11 cellular contexts compared by ENCODE assay signal in the genomic region with DNA sequence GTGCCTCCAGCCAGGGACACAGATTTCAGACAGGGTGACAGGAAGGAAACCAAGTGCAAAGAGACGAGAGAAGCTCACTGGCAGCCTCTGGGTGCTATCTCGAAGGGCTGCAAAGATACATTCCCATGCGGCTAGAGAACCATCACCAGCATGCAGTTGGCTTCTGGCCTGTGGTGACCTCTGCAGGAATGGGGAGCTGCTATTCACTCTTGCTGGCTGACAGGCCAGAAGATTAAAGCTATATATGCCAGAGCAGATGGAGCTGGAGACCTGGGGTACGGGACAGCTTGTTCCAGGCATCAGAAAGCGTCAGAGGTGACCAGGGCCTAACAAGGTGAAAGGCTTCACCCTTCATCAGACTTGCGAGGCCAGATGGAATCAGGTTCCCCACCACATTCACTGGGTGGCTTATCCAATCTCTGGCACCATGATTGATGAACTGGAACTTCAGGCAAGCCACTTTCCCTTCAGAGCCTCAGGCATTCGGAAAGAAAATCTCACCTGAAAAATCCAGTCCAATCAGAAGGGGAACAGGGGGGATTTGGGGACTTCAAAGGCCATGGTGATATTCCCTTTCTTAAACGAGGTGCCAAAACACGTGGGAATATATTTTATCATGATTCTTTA. TPM values are rescaled to one million over a fixed set of nuclear protein-coding genes. Genes with fewer than 3 reads are reported as not detected.
DNase-seq lines count a peak whose midpoint lies in the region; ATAC-seq and TF ChIP-seq lines count a peak whose summit lies in the region.
"Had no signal": no experiment of that assay in that cellular context is flagged by ENCODE, and none has a peak within 500 bp of the region (broad histone marks: within the 10 kb centered on the region; RNA-seq: fewer than 3 reads in every experiment).

No MANE protein-coding gene starts in this region.

- no peak for ATAC-seq in activated naive CD8-positive, alpha-beta T cell treated with anti-CD3 and anti-CD28 coated beads, Interleukin-2, amount 10 ng/mL, durations not matched to agents 7 days and 5 days (ENCODE audit: low read depth)
- no peak for ATAC-seq in CD8-positive, alpha-beta T cell
- no peak for ATAC-seq in stimulated activated effector memory CD8-positive, alpha-beta T cell treated with anti-CD3 and anti-CD28 coated beads, Interleukin-12 subunit alpha, Interleukin-12 subunit beta, amount 100 ng/mL, for 72 hours

- no peaks in the 10 kb centered on the region for H3K36me3 ChIP-seq in cardiac muscle cell
- peaks cover 5% of the 10 kb centered on the region for H3K36me3 ChIP-seq in CD8-positive, alpha-beta T cell (ENCODE audit: insufficient read depth, low read length)

- H3K4me3 Mint-ChIP-seq in activated naive CD8-positive, alpha-beta T cell treated with anti-CD3 and anti-CD28 coated beads, Interleukin-2, amount 10 ng/mL, durations not matched to agents 7 days and 5 days, result no peak overlapping the region
- no peak overlapping the region for H3K4me3 Mint-ChIP-seq in activated naive CD8-positive, alpha-beta T cell treated with anti-CD3 and anti-CD28 coated beads for 36 hours
- no peak overlapping the region for H3K4me3 Mint-ChIP-seq in neural crest cell
- no peak overlapping the region for H3K4me3 Mint-ChIP-seq in CD8-positive, alpha-beta T cell
- H3K4me3 Mint-ChIP-seq in stimulated activated effector memory CD8-positive, alpha-beta T cell treated with anti-CD3 and anti-CD28 coated beads, Interleukin-12 subunit alpha, Interleukin-12 subunit beta, amount 100 ng/mL, for 72 hours, result no peak overlapping the region
- no peak overlapping the region for H3K4me3 Mint-ChIP-seq in T-helper 2 cell treated with Interferon-gamma antibody and Interleukin-4, amounts not matched to agents 5 μg/mL and 100 μg/mL, for 36 hours

- H3K9me3 Mint-ChIP-seq in activated naive CD8-positive, alpha-beta T cell treated with anti-CD3 and anti-CD28 coated beads, Interleukin-2, amount 10 ng/mL, durations not matched to agents 7 days and 5 days, result no peaks in the 10 kb centered on the region
- H3K9me3 Mint-ChIP-seq in activated naive CD8-positive, alpha-beta T cell treated with anti-CD3 and anti-CD28 coated beads for 36 hours, result no peaks in the 10 kb centered on the region
- no peaks in the 10 kb centered on the region for H3K9me3 Mint-ChIP-seq in neural crest cell
- no peaks in the 10 kb centered on the region for H3K9me3 Mint-ChIP-seq in CD8-positive, alpha-beta T cell
- H3K9me3 Mint-ChIP-seq in stimulated activated effector memory CD8-positive, alpha-beta T cell treated with anti-CD3 and anti-CD28 coated beads, Interleukin-12 subunit alpha, Interleukin-12 subunit beta, amount 100 ng/mL, for 72 hours, result no peaks in the 10 kb centered on the region
- H3K9me3 Mint-ChIP-seq in T-helper 2 cell treated with Interferon-gamma antibody and Interleukin-4, amounts not matched to agents 5 μg/mL and 100 μg/mL, for 36 hours, result no peaks in the 10 kb centered on the region

- H3K4me1 Mint-ChIP-seq in activated naive CD8-positive, alpha-beta T cell treated with anti-CD3 and anti-CD28 coated beads, Interleukin-2, amount 10 ng/mL, durations not matched to agents 7 days and 5 days, result peaks cover 18% of the 10 kb centered on the region
- H3K4me1 Mint-ChIP-seq in activated naive CD8-positive, alpha-beta T cell treated with anti-CD3 and anti-CD28 coated beads for 36 hours, result peaks cover 11% of the 10 kb centered on the region
- peaks cover 12% of the 10 kb centered on the region for H3K4me1 Mint-ChIP-seq in neural crest cell
- H3K4me1 Mint-ChIP-seq in CD8-positive, alpha-beta T cell (ENCODE audit: low read depth), result peaks cover 13% of the 10 kb centered on the region
- peaks cover 24% of the 10 kb centered on the region for H3K4me1 Mint-ChIP-seq in stimulated activated effector memory CD8-positive, alpha-beta T cell treated with anti-CD3 and anti-CD28 coated beads, Interleukin-12 subunit alpha, Interleukin-12 subunit beta, amount 100 ng/mL, for 72 hours
- H3K4me1 Mint-ChIP-seq in T-helper 2 cell treated with Interferon-gamma antibody and Interleukin-4, amounts not matched to agents 5 μg/mL and 100 μg/mL, for 36 hours (ENCODE audit: low read depth), result peaks cover 24% of the 10 kb centered on the region

- H3K36me3 Mint-ChIP-seq in activated naive CD8-positive, alpha-beta T cell treated with anti-CD3 and anti-CD28 coated beads, Interleukin-2, amount 10 ng/mL, durations not matched to agents 7 days and 5 days, result peaks cover 6% of the 10 kb centered on the region
- peaks cover 11% of the 10 kb centered on the region for H3K36me3 Mint-ChIP-seq in activated naive CD8-positive, alpha-beta T cell treated with anti-CD3 and anti-CD28 coated beads for 36 hours
- H3K36me3 Mint-ChIP-seq in neural crest cell (ENCODE audit: low read depth), result peaks cover 8% of the 10 kb centered on the region
- H3K36me3 Mint-ChIP-seq in CD8-positive, alpha-beta T cell, result peaks cover 58% of the 10 kb centered on the region
- H3K36me3 Mint-ChIP-seq in stimulated activated effector memory CD8-positive, alpha-beta T cell treated with anti-CD3 and anti-CD28 coated beads, Interleukin-12 subunit alpha, Interleukin-12 subunit beta, amount 100 ng/mL, for 72 hours, result peaks cover 11% of the 10 kb centered on the region
- peaks cover 4% of the 10 kb centered on the region for H3K36me3 Mint-ChIP-seq in T-helper 2 cell treated with Interferon-gamma antibody and Interleukin-4, amounts not matched to agents 5 μg/mL and 100 μg/mL, for 36 hours (ENCODE audit: low read depth)

- intact Hi-C loops in CD8-positive, alpha-beta T cell (cut with DNase I, micrococcal nuclease), result no loop called here

- CTCF ChIA-PET in CD8-positive, alpha-beta T cell (lab: Charles Lee), result interaction anchor here (1.0 to 1.5 kb wide), 2 partner anchors 191 to 266 kb away, joined by 3 to 4 read pairs; no protein-coding TSS in a partner anchor

- no peaks in the 10 kb centered on the region for H3K27me3 Mint-ChIP-seq in activated naive CD8-positive, alpha-beta T cell treated with anti-CD3 and anti-CD28 coated beads, Interleukin-2, amount 10 ng/mL, durations not matched to agents 7 days and 5 days
- H3K27me3 Mint-ChIP-seq in activated naive CD8-positive, alpha-beta T cell treated with anti-CD3 and anti-CD28 coated beads for 36 hours, result no peaks in the 10 kb centered on the region
- no peaks in the 10 kb centered on the region for H3K27me3 Mint-ChIP-seq in neural crest cell (ENCODE audit: low read depth)
- H3K27me3 Mint-ChIP-seq in CD8-positive, alpha-beta T cell (ENCODE audit: low read depth), result no peaks in the 10 kb centered on the region
- no peaks in the 10 kb centered on the region for H3K27me3 Mint-ChIP-seq in T-helper 2 cell treated with Interferon-gamma antibody and Interleukin-4, amounts not matched to agents 5 μg/mL and 100 μg/mL, for 36 hours (ENCODE audit: low read depth)
- H3K27me3 Mint-ChIP-seq: naive B cell had no signal

- H3K27ac ChIP-seq in cardiac muscle cell, result peak overlapping the region; percentile 59
- H3K27ac ChIP-seq in CD8-positive, alpha-beta T cell (ENCODE audit: low read depth, low read length), result no peak overlapping the region
- H3K27ac ChIP-seq: SK-N-MC had no signal

- peaks cover 9% of the 10 kb centered on the region for H3K4me1 ChIP-seq in cardiac muscle cell (ENCODE audit: low read depth)
- no peaks in the 10 kb centered on the region for H3K4me1 ChIP-seq in CD8-positive, alpha-beta T cell (ENCODE audit: insufficient read depth, low read length)

- H3K4me3 ChIP-seq in cardiac muscle cell, result no peak overlapping the region
- no peak overlapping the region for H3K4me3 ChIP-seq in CD8-positive, alpha-beta T cell (ENCODE audit: low read depth, low read length)
- H3K4me3 ChIP-seq: SK-N-MC had no signal

- POLR2A ChIA-PET in activated naive CD8-positive, alpha-beta T cell treated with anti-CD3 and anti-CD28 coated beads, Interleukin-2, amount 10 ng/mL, durations not matched to agents 7 days and 5 days (lab: Charles Lee), result no interaction called here
- POLR2A ChIA-PET in CD8-positive, alpha-beta T cell (lab: Charles Lee), result no interaction called here

- TF ChIP-seq CTCF in cardiac muscle cell (IDR thresholded peaks at IDR 0.05; ENCODE audit: low read depth, low read length) (no peak), neural crest cell (conservative IDR thresholded peaks at IDR 0.05) (no peak)
- no peak for TF ChIP-seq CTCF in CD8-positive, alpha-beta T cell (IDR thresholded peaks at IDR 0.05)

- no peaks in the 10 kb centered on the region for H3K9me3 ChIP-seq in cardiac muscle cell (ENCODE audit: low read depth)
- no peaks in the 10 kb centered on the region for H3K9me3 ChIP-seq in CD8-positive, alpha-beta T cell (ENCODE audit: low read length)

- H3K27me3 ChIP-seq in cardiac muscle cell, result no peaks in the 10 kb centered on the region
- no peaks in the 10 kb centered on the region for H3K27me3 ChIP-seq in CD8-positive, alpha-beta T cell (ENCODE audit: insufficient read depth, low read length)

- DNase-seq in activated naive CD8-positive, alpha-beta T cell treated with anti-CD3 and anti-CD28 coated beads, Interleukin-2, amount 10 ng/mL, durations not matched to agents 7 days and 5 days, result no peak
- no peak for DNase-seq in activated naive CD8-positive, alpha-beta T cell treated with anti-CD3 and anti-CD28 coated beads for 36 hours
- DNase-seq in cardiac muscle cell (ENCODE audit: low read depth in 1 of 2, low spot score in 1 of 2), result peak; percentile 21 to 36
- DNase-seq in neural crest cell (ENCODE audit: low read depth, low spot score), result no peak
- DNase-seq in CD8-positive, alpha-beta T cell, result no peak
- DNase-seq in NCI-H1417 (lab: John Stamatoyannopoulos, UW), result no peak
- DNase-seq in stimulated activated effector memory CD8-positive, alpha-beta T cell treated with anti-CD3 and anti-CD28 coated beads, Interleukin-12 subunit alpha, Interleukin-12 subunit beta, amount 100 ng/mL, for 72 hours (ENCODE audit: low spot score in 2 of 2), result no peak
- DNase-seq in T-helper 2 cell treated with Interferon-gamma antibody and Interleukin-4, amounts not matched to agents 5 μg/mL and 100 μg/mL, for 36 hours (ENCODE audit: low spot score), result no peak
- DNase-seq: activated T-cell treated with anti-CD3 and anti-CD28 coated beads, Interleukin-2, amount 50 U/mL, for 1 hour; naive B cell had no signal

- H3K27ac Mint-ChIP-seq in activated naive CD8-positive, alpha-beta T cell treated with anti-CD3 and anti-CD28 coated beads, Interleukin-2, amount 10 ng/mL, durations not matched to agents 7 days and 5 days, result peak overlapping the region; percentile 52
- H3K27ac Mint-ChIP-seq in activated naive CD8-positive, alpha-beta T cell treated with anti-CD3 and anti-CD28 coated beads for 36 hours, result no peak overlapping the region
- peak overlapping the region; percentile 47 for H3K27ac Mint-ChIP-seq in neural crest cell (ENCODE audit: unreplicated experiment)
- no peak overlapping the region for H3K27ac Mint-ChIP-seq in CD8-positive, alpha-beta T cell
- H3K27ac Mint-ChIP-seq in stimulated activated effector memory CD8-positive, alpha-beta T cell treated with anti-CD3 and anti-CD28 coated beads, Interleukin-12 subunit alpha, Interleukin-12 subunit beta, amount 100 ng/mL, for 72 hours, result no peak overlapping the region
- no peak overlapping the region for H3K27ac Mint-ChIP-seq in T-helper 2 cell treated with Interferon-gamma antibody and Interleukin-4, amounts not matched to agents 5 μg/mL and 100 μg/mL, for 36 hours

RNA-seq across cellular contexts. Expression of gene MAP1LC3A, which starts 20.1 kb away (rescaled TPM):
- total RNA-seq in activated naive CD8-positive, alpha-beta T cell treated with anti-CD3 and anti-CD28 coated beads, Interleukin-2, amount 10 ng/mL, durations not matched to agents 7 days and 5 days, result 1 to 10 TPM in 1 of 2 experiments, under 1 TPM in 1; 0.99 to 1.9 TPM
- total RNA-seq in activated naive CD8-positive, alpha-beta T cell treated with anti-CD3 and anti-CD28 coated beads for 36 hours, result under 1 TPM; 0.62 to 0.95 TPM
- total RNA-seq in cardiac muscle cell (24.3 and 38.7 TPM in 2 replicates), neural crest cell (17.5 and 17.8 TPM in 2 replicates)
- 29.7 and 54.0 TPM in 2 replicates for polyA plus RNA-seq in cardiac muscle cell
- total RNA-seq in CD8-positive, alpha-beta T cell, result 10 to 100 TPM; 19.4 to 22.4 TPM

Comparison
In these comparisons a context has a peak if more than half of its experiments do, and no peak if none do; other contexts are left out.
1. H3K27ac Mint-ChIP-seq: peak in activated naive CD8-positive, alpha-beta T cell treated with anti-CD3 and anti-CD28 coated beads, Interleukin-2, amount 10 ng/mL, durations not matched to agents 7 days and 5 days (single experiment) and neural crest cell (single experiment); none in activated naive CD8-positive, alpha-beta T cell treated with anti-CD3 and anti-CD28 coated beads for 36 hours (single experiment), CD8-positive, alpha-beta T cell (single experiment), stimulated activated effector memory CD8-positive, alpha-beta T cell treated with anti-CD3 and anti-CD28 coated beads, Interleukin-12 subunit alpha, Interleukin-12 subunit beta, amount 100 ng/mL, for 72 hours (single experiment) and T-helper 2 cell treated with Interferon-gamma antibody and Interleukin-4, amounts not matched to agents 5 μg/mL and 100 μg/mL, for 36 hours (single experiment).
2. DNase-seq: peak in cardiac muscle cell (2 of 2); none in activated naive CD8-positive, alpha-beta T cell treated with anti-CD3 and anti-CD28 coated beads, Interleukin-2, amount 10 ng/mL, durations not matched to agents 7 days and 5 days (single experiment), activated naive CD8-positive, alpha-beta T cell treated with anti-CD3 and anti-CD28 coated beads for 36 hours (single experiment), neural crest cell (single experiment), CD8-positive, alpha-beta T cell (0 of 7), NCI-H1417 (0 of 3), stimulated activated effector memory CD8-positive, alpha-beta T cell treated with anti-CD3 and anti-CD28 coated beads, Interleukin-12 subunit alpha, Interleukin-12 subunit beta, amount 100 ng/mL, for 72 hours (0 of 2) and T-helper 2 cell treated with Interferon-gamma antibody and Interleukin-4, amounts not matched to agents 5 μg/mL and 100 μg/mL, for 36 hours (single experiment).